9 cellular contexts compared by ENCODE assay signal in genomic region chr3:188037116-188037718, GRCh38.
DNase-seq lines count a peak whose midpoint lies in the region; ATAC-seq and TF ChIP-seq lines count a peak whose summit lies in the region.
"Had no signal": no experiment of that assay in that cellular context is flagged by ENCODE, and none has a peak within 500 bp of the region (broad histone marks: within the 10 kb centered on the region; RNA-seq: fewer than 3 reads in every experiment).

No MANE protein-coding gene starts in this region.

- H3K27me3 Mint-ChIP-seq in osteocyte (ENCODE audit: unreplicated experiment) = no peaks in the 10 kb centered on the region
- H3K27me3 Mint-ChIP-seq in activated CD4-positive, alpha-beta T cell treated with anti-CD3 and anti-CD28 coated beads for 36 hours = no peaks in the 10 kb centered on the region
- peaks cover 2% of the 10 kb centered on the region for H3K27me3 Mint-ChIP-seq in activated CD8-positive, alpha-beta T cell treated with anti-CD3 and anti-CD28 coated beads, Interleukin-2, amount 10 ng/mL, durations not matched to agents 7 days and 5 days (ENCODE audit: low read depth)

- H3K4me1 Mint-ChIP-seq in osteocyte (ENCODE audit: unreplicated experiment) = peaks cover 35% of the 10 kb centered on the region
- H3K4me1 Mint-ChIP-seq in activated CD4-positive, alpha-beta T cell treated with anti-CD3 and anti-CD28 coated beads for 36 hours = peaks cover 6% of the 10 kb centered on the region
- peaks cover 29% of the 10 kb centered on the region for H3K4me1 Mint-ChIP-seq in activated CD8-positive, alpha-beta T cell treated with anti-CD3 and anti-CD28 coated beads, Interleukin-2, amount 10 ng/mL, durations not matched to agents 7 days and 5 days (ENCODE audit: low read depth)

- CTCF ChIA-PET in activated CD4-positive, alpha-beta T cell treated with anti-CD3 and anti-CD28 coated beads for 36 hours (lab: Charles Lee) = no interaction called here
- CTCF ChIA-PET in activated CD8-positive, alpha-beta T cell treated with anti-CD3 and anti-CD28 coated beads, Interleukin-2, amount 10 ng/mL, durations not matched to agents 7 days and 5 days (lab: Charles Lee) = no interaction called here

- no peak for TF ChIP-seq POLR2A in esophagus squamous epithelium (IDR thresholded peaks at IDR 0.05)

- H3K4me3 Mint-ChIP-seq in osteocyte (ENCODE audit: unreplicated experiment) = peak overlapping the region; percentile 43
- H3K4me3 Mint-ChIP-seq in activated CD4-positive, alpha-beta T cell treated with anti-CD3 and anti-CD28 coated beads for 36 hours = no peak overlapping the region
- H3K4me3 Mint-ChIP-seq in activated CD8-positive, alpha-beta T cell treated with anti-CD3 and anti-CD28 coated beads, Interleukin-2, amount 10 ng/mL, durations not matched to agents 7 days and 5 days = no peak overlapping the region

- peak in 5 of 6 experiments; percentile 30 to 48 (median 41) for TF ChIP-seq CTCF in esophagus squamous epithelium (IDR thresholded peaks at IDR 0.05)
- TF ChIP-seq CTCF in osteocyte (IDR thresholded peaks at IDR 0.05) = peak; percentile 59

- no peaks in the 10 kb centered on the region for H3K9me3 Mint-ChIP-seq in osteocyte (ENCODE audit: unreplicated experiment)
- no peaks in the 10 kb centered on the region for H3K9me3 Mint-ChIP-seq in activated CD4-positive, alpha-beta T cell treated with anti-CD3 and anti-CD28 coated beads for 36 hours (ENCODE audit: low read depth)
- H3K9me3 Mint-ChIP-seq in activated CD8-positive, alpha-beta T cell treated with anti-CD3 and anti-CD28 coated beads, Interleukin-2, amount 10 ng/mL, durations not matched to agents 7 days and 5 days (ENCODE audit: insufficient read depth) = peaks cover 19% of the 10 kb centered on the region

- H3K27me3 ChIP-seq in NT2/D1 (ENCODE audit: insufficient read depth, insufficient read length) (no peaks in the 10 kb centered on the region), esophagus squamous epithelium (peaks cover 0 to 6% (median 0%) of the 10 kb centered on the region in 4 donors)

- H3K4me1 ChIP-seq in NT2/D1 (ENCODE audit: insufficient read depth, insufficient read length) (peaks cover 3% of the 10 kb centered on the region), esophagus squamous epithelium (peaks cover 8 to 36% (median 13%) of the 10 kb centered on the region in 3 donors)

- peak; percentile 64 for DNase-seq in DMS153 treated with DMSO at 0.1 percent for 48 hours (lab: John Stamatoyannopoulos, UW; ENCODE audit: unreplicated experiment)
- DNase-seq in NT2/D1 (ENCODE audit: low read depth, low spot score) = peak; percentile 30
- no peak for DNase-seq in esophagus squamous epithelium (lab: John Stamatoyannopoulos, UW)
- DNase-seq in osteocyte (ENCODE audit: extremely low spot score, unreplicated experiment) = no peak
- DNase-seq in activated CD4-positive, alpha-beta T cell treated with anti-CD3 and anti-CD28 coated beads for 36 hours = no peak
- no peak for DNase-seq in activated CD8-positive, alpha-beta T cell treated with anti-CD3 and anti-CD28 coated beads, Interleukin-2, amount 10 ng/mL, durations not matched to agents 7 days and 5 days
- DNase-seq: KBM-7 had no signal

- H3K9me3 ChIP-seq in NT2/D1 (ENCODE audit: insufficient read depth, low read length) = no peaks in the 10 kb centered on the region
- H3K9me3 ChIP-seq in esophagus squamous epithelium = no peaks in the 10 kb centered on the region

- H3K4me3 ChIP-seq in NT2/D1 (ENCODE audit: insufficient read length, low read depth) = no peak overlapping the region
- H3K4me3 ChIP-seq in esophagus squamous epithelium = no peak overlapping the region

- no peaks in the 10 kb centered on the region for H3K36me3 Mint-ChIP-seq in osteocyte (ENCODE audit: unreplicated experiment)
- H3K36me3 Mint-ChIP-seq in activated CD4-positive, alpha-beta T cell treated with anti-CD3 and anti-CD28 coated beads for 36 hours (ENCODE audit: low read depth) = no peaks in the 10 kb centered on the region
- H3K36me3 Mint-ChIP-seq in activated CD8-positive, alpha-beta T cell treated with anti-CD3 and anti-CD28 coated beads, Interleukin-2, amount 10 ng/mL, durations not matched to agents 7 days and 5 days (ENCODE audit: low read depth) = peaks cover 16% of the 10 kb centered on the region

- 48 to 49% methylated on average over 5 of the region's 5 CpGs for WGBS in esophagus squamous epithelium, 2 donors

- no peaks in the 10 kb centered on the region for H3K36me3 ChIP-seq in NT2/D1 (ENCODE audit: insufficient read depth, insufficient read length, low read length)
- no peaks in the 10 kb centered on the region for H3K36me3 ChIP-seq in esophagus squamous epithelium

- POLR2A ChIA-PET in activated CD4-positive, alpha-beta T cell treated with anti-CD3 and anti-CD28 coated beads for 36 hours (lab: Charles Lee) = no interaction called here
- POLR2A ChIA-PET in activated CD8-positive, alpha-beta T cell treated with anti-CD3 and anti-CD28 coated beads, Interleukin-2, amount 10 ng/mL, durations not matched to agents 7 days and 5 days (lab: Charles Lee) = no interaction called here

- no peak overlapping the region for H3K9ac ChIP-seq in NT2/D1 (ENCODE audit: insufficient read length, low read depth)

- H3K27ac ChIP-seq in esophagus squamous epithelium = peak overlapping the region; percentile 22 to 75 (median 54)

- peak overlapping the region; percentile 76 for H3K27ac Mint-ChIP-seq in osteocyte (ENCODE audit: unreplicated experiment)
- no peak overlapping the region for H3K27ac Mint-ChIP-seq in activated CD4-positive, alpha-beta T cell treated with anti-CD3 and anti-CD28 coated beads for 36 hours
- H3K27ac Mint-ChIP-seq in activated CD8-positive, alpha-beta T cell treated with anti-CD3 and anti-CD28 coated beads, Interleukin-2, amount 10 ng/mL, durations not matched to agents 7 days and 5 days = no peak overlapping the region

- no peak for ATAC-seq in activated CD4-positive, alpha-beta T cell treated with anti-CD3 and anti-CD28 coated beads for 36 hours
- no peak for ATAC-seq in GM21825 (IDR thresholded peaks at IDR 0.05; ENCODE audit: unreplicated experiment)
- no peak for ATAC-seq in GM19452 (IDR thresholded peaks at IDR 0.05; ENCODE audit: unreplicated experiment)
- ATAC-seq in activated CD8-positive, alpha-beta T cell treated with anti-CD3 and anti-CD28 coated beads, Interleukin-2, amount 10 ng/mL, durations not matched to agents 7 days and 5 days = no peak

- intact Hi-C loops in esophagus squamous epithelium (cut with DNase I) = no loop called here
- intact Hi-C loops in activated CD4-positive, alpha-beta T cell treated with anti-CD3 and anti-CD28 coated beads for 36 hours (cut with DNase I, micrococcal nuclease) = no loop called here

Comparison
In these comparisons a context has a peak if more than half of its experiments do, and no peak if none do; other contexts are left out.
1. DNase-seq: peak in DMS153 treated with DMSO at 0.1 percent for 48 hours (single experiment) and NT2/D1 (single experiment); none in esophagus squamous epithelium (single experiment), osteocyte (single experiment), activated CD4-positive, alpha-beta T cell treated with anti-CD3 and anti-CD28 coated beads for 36 hours (single experiment) and activated CD8-positive, alpha-beta T cell treated with anti-CD3 and anti-CD28 coated beads, Interleukin-2, amount 10 ng/mL, durations not matched to agents 7 days and 5 days (single experiment).